In genomic region chr10:85609509-85609908, GRCh38 we compare ENCODE assay signal across 1 cellular context.
TF ChIP-seq lines count a peak whose summit lies in the region.

No MANE protein-coding gene starts in this region.

TF ChIP-seq in HepG2, 621 proteins besides CTCF, POLR2A, EP300 and RAD21 (continued from another document):
- TF ChIP-seq NR1H2 (CRISPR knock-in tag; IDR thresholded peaks at IDR 0.05; ENCODE audit: borderline replicate concordance, low read depth) (no peak), ZFP91 (CRISPR knock-in tag; IDR thresholded peaks at IDR 0.05; ENCODE audit: borderline replicate concordance) (no peak), ARID5B (CRISPR knock-in tag; IDR thresholded peaks at IDR 0.05) (no peak), PLSCR1 (CRISPR knock-in tag; IDR thresholded peaks at IDR 0.05; ENCODE audit: borderline replicate concordance) (no peak), ZNF354B (CRISPR knock-in tag; IDR thresholded peaks at IDR 0.05) (no peak), ZFX (CRISPR knock-in tag; IDR thresholded peaks at IDR 0.05; ENCODE audit: low read depth) (no peak), KLF13 (CRISPR knock-in tag; IDR thresholded peaks at IDR 0.05) (no peak), ZNF619 (CRISPR knock-in tag; IDR thresholded peaks at IDR 0.05) (no peak), BCL6 (CRISPR knock-in tag; IDR thresholded peaks at IDR 0.05) (no peak), ZNF512 (CRISPR knock-in tag; IDR thresholded peaks at IDR 0.05) (no peak), TBP (CRISPR knock-in tag; IDR thresholded peaks at IDR 0.05) (no peak), FOXA3 (CRISPR knock-in tag; IDR thresholded peaks at IDR 0.05) (no peak)
